ENCODE assay signal across 30 cellular contexts in the genomic region with DNA sequence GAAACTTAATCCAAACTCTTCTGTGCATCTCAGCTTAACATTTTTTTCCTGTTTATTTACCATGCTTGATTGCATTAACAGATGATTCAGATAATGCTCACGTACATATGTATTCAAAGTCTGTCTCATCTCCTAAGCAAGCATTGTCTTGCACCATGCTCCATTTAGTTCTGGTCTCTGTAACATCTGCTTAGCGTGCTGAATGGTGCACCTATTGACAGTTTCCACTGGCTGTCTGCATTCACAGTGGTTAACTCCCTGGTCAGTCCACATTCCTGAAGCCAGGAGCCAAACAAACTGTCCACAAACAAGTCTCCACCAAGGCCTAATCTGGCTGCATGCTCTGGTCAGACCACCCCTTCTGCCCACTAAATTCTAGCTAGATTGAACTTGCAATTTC.
DNase-seq lines count a peak whose midpoint lies in the region; ATAC-seq, FAIRE-seq and TF ChIP-seq lines count a peak whose summit lies in the region.
"Had no signal": no experiment of that assay in that cellular context is flagged by ENCODE, and none has a peak within 500 bp of the region (broad histone marks: within the 10 kb centered on the region; RNA-seq: fewer than 3 reads in every experiment).

No MANE protein-coding gene starts in this region.

- no peak overlapping the region for H3K27ac Mint-ChIP-seq in astrocyte (ENCODE audit: unreplicated experiment)
- no peak overlapping the region for H3K27ac Mint-ChIP-seq in mesothelial cell of epicardium
- H3K27ac Mint-ChIP-seq: activated CD8-positive, alpha-beta memory T cell treated with anti-CD3 and anti-CD28 coated beads, Interleukin-2, amount 10 ng/mL, durations not matched to agents 7 days and 5 days; type B pancreatic cell had no signal

- no peaks in the 10 kb centered on the region for H3K27me3 ChIP-seq in astrocyte (ENCODE audit: insufficient read depth, low read length)
- H3K27me3 ChIP-seq in foreskin keratinocyte, result no peaks in the 10 kb centered on the region
- H3K27me3 ChIP-seq: brain microvascular endothelial cell, esophagus muscularis mucosa, gastroesophageal sphincter, pancreas, SJCRH30 had no signal

- peaks cover 6% of the 10 kb centered on the region for H3K36me3 Mint-ChIP-seq in astrocyte (ENCODE audit: low read depth, unreplicated experiment)
- peaks cover 28% of the 10 kb centered on the region for H3K36me3 Mint-ChIP-seq in mesothelial cell of epicardium

- H3K4me1 Mint-ChIP-seq in astrocyte (ENCODE audit: low read depth, unreplicated experiment) (peaks cover 9% of the 10 kb centered on the region), mesothelial cell of epicardium (peaks cover 5% of the 10 kb centered on the region)
- H3K4me1 Mint-ChIP-seq: activated CD8-positive, alpha-beta memory T cell treated with anti-CD3 and anti-CD28 coated beads, Interleukin-2, amount 10 ng/mL, durations not matched to agents 7 days and 5 days; nephron had no signal

- H3K27me3 Mint-ChIP-seq in astrocyte (ENCODE audit: low read depth, unreplicated experiment) (no peaks in the 10 kb centered on the region), mesothelial cell of epicardium (ENCODE audit: low read depth) (no peaks in the 10 kb centered on the region)
- H3K27me3 Mint-ChIP-seq: activated CD8-positive, alpha-beta memory T cell treated with anti-CD3 and anti-CD28 coated beads, Interleukin-2, amount 10 ng/mL, durations not matched to agents 7 days and 5 days; type B pancreatic cell had no signal

- H3K27ac ChIP-seq in astrocyte (ENCODE audit: low read depth, low read length), result no peak overlapping the region
- H3K27ac ChIP-seq in foreskin keratinocyte, result no peak overlapping the region
- H3K27ac ChIP-seq: brain microvascular endothelial cell, C4-2B, esophagus muscularis mucosa, gastroesophageal sphincter, pancreas, SJCRH30 had no signal

- no peak overlapping the region for H2AFZ ChIP-seq in astrocyte (ENCODE audit: low read depth, low read length)

- ATAC-seq in foreskin keratinocyte (no peak), HG02840 (IDR thresholded peaks at IDR 0.05; ENCODE audit: low FRiP score, unreplicated experiment) (no peak)
- ATAC-seq: activated CD8-positive, alpha-beta memory T cell treated with anti-CD3 and anti-CD28 coated beads, Interleukin-2, amount 10 ng/mL, durations not matched to agents 7 days and 5 days; gastroesophageal sphincter; GM12878; mucosa of descending colon; pancreas; right cardiac atrium had no signal

- DNase-seq in HTR-8/SVneo (ENCODE audit: insufficient read length, low spot score), result no peak
- peak; percentile 3 for DNase-seq in astrocyte (ENCODE audit: low read depth)
- peak; percentile 12 to 47 for DNase-seq in foreskin keratinocyte
- DNase-seq in renal cortical epithelial cell (ENCODE audit: low read depth), result peak; percentile 70
- DNase-seq in mesothelial cell of epicardium (ENCODE audit: low spot score in 2 of 2, unreplicated experiment in 2 of 2), result no peak
- no peak for DNase-seq in NCI-H1092 treated with DMSO at 0.1 percent for 48 hours (lab: John Stamatoyannopoulos, UW)
- DNase-seq: activated CD4-positive, CD25-positive, alpha-beta regulatory T cell; activated CD8-positive, alpha-beta memory T cell treated with anti-CD3 and anti-CD28 coated beads, Interleukin-2, amount 10 ng/mL, durations not matched to agents 7 days and 5 days; activated naive CD4-positive, alpha-beta T cell; activated T-cell treated with anti-CD3 and anti-CD28 coated beads, Interleukin-2, amount 50 U/mL, for 48 hours; brain microvascular endothelial cell; effector CD4-positive, alpha-beta T cell; mucosa of descending colon; NCI-H1092; NCI-H1930; NCI-H69; pancreas; right cardiac atrium; SJCRH30; stimulated activated CD4-positive, alpha-beta T cell treated with anti-CD3 and anti-CD28 coated beads, Interleukin-2, amount 100 ng/mL, for 48 hours had no signal

- no peaks in the 10 kb centered on the region for H3K9me3 Mint-ChIP-seq in astrocyte (ENCODE audit: unreplicated experiment)
- H3K9me3 Mint-ChIP-seq in mesothelial cell of epicardium, result no peaks in the 10 kb centered on the region
- H3K9me3 Mint-ChIP-seq: nephron, type B pancreatic cell had no signal

- H3K4me1 ChIP-seq in astrocyte (ENCODE audit: insufficient read depth, low read length) (no peaks in the 10 kb centered on the region), foreskin keratinocyte (no peaks in the 10 kb centered on the region)
- H3K4me1 ChIP-seq: Caco-2, pancreas, SJCRH30 had no signal

- H3K9me3 ChIP-seq in astrocyte (ENCODE audit: insufficient read depth, low read depth, low read length), result no peaks in the 10 kb centered on the region
- H3K9me3 ChIP-seq: Caco-2, esophagus muscularis mucosa, gastroesophageal sphincter, mucosa of descending colon, pancreas, SJCRH30 had no signal

- no peak overlapping the region for H3K4me3 Mint-ChIP-seq in astrocyte (ENCODE audit: unreplicated experiment)
- no peak overlapping the region for H3K4me3 Mint-ChIP-seq in mesothelial cell of epicardium
- H3K4me3 Mint-ChIP-seq: activated CD8-positive, alpha-beta memory T cell treated with anti-CD3 and anti-CD28 coated beads, Interleukin-2, amount 10 ng/mL, durations not matched to agents 7 days and 5 days; nephron; type B pancreatic cell had no signal

- TF ChIP-seq CTCF in astrocyte (IDR thresholded peaks at IDR 0.05; ENCODE audit: insufficient read depth, low read depth, low read length) (no peak), foreskin keratinocyte (conservative IDR thresholded peaks at IDR 0.05) (no peak), mesothelial cell of epicardium (IDR thresholded peaks at IDR 0.05; ENCODE audit: unreplicated experiment) (no peak)

- FAIRE-seq in HTR-8/SVneo (lab: Jason Lieb, UNC), result peak; percentile 67
- no peak for FAIRE-seq in astrocyte (lab: Jason Lieb, UNC)
- FAIRE-seq: colon, GM12878, pancreas, RCC 7860 had no signal

- H3K9ac ChIP-seq in astrocyte (ENCODE audit: low read length), result no peak overlapping the region

- no peak overlapping the region for H3K4me3 ChIP-seq in astrocyte (ENCODE audit: insufficient read depth, low read depth, low read length)
- H3K4me3 ChIP-seq: esophagus muscularis mucosa, gastroesophageal sphincter, GM12878, mucosa of descending colon, pancreas, SJCRH30 had no signal

- H3K79me2 ChIP-seq in astrocyte (ENCODE audit: insufficient read depth, low read length), result no peaks in the 10 kb centered on the region

- H4K20me1 ChIP-seq in astrocyte (ENCODE audit: insufficient read depth, low read length), result no peaks in the 10 kb centered on the region

- no peak overlapping the region for H3K4me2 ChIP-seq in astrocyte (ENCODE audit: low read length)

- H3K36me3 ChIP-seq in astrocyte (ENCODE audit: insufficient read depth, low read length), result peaks cover 24% of the 10 kb centered on the region
- H3K36me3 ChIP-seq: pancreas had no signal

Comparison
In these comparisons a context has a peak if more than half of its experiments do, and no peak if none do; other contexts are left out.
1. DNase-seq: peak in astrocyte (single experiment), foreskin keratinocyte (2 of 2) and renal cortical epithelial cell (single experiment); none in HTR-8/SVneo (single experiment), mesothelial cell of epicardium (0 of 2) and NCI-H1092 treated with DMSO at 0.1 percent for 48 hours (single experiment).